Comparison of ENCODE assay signal across 8 cellular contexts in genomic region chr5:111513175-111513520, GRCh38. TPM values are rescaled to one million over a fixed set of nuclear protein-coding genes. Genes with fewer than 3 reads are reported as not detected.
DNase-seq lines count a peak whose midpoint lies in the region; ATAC-seq and TF ChIP-seq lines count a peak whose summit lies in the region.

No MANE protein-coding gene starts in this region.

- H3K4me3 ChIP-seq in HEK293 (ENCODE audit: low read depth, low read length), result peak overlapping the region; percentile 95
- H3K4me3 ChIP-seq in body of pancreas, result peak overlapping the region; percentile 55 to 71
- H3K4me3 ChIP-seq in mesodermal cell (ENCODE audit: extremely low read depth, insufficient read depth, low read length, poor library complexity, severe bottlenecking), result peak overlapping the region; percentile 85

- no peaks in the 10 kb centered on the region for H3K27me3 ChIP-seq in body of pancreas

- H3K36me3 ChIP-seq in HEK293 (ENCODE audit: control insufficient read depth in 2 of 2, insufficient read depth in 1 of 2, low read length in 2 of 2), result no peaks in the 10 kb centered on the region
- no peaks in the 10 kb centered on the region for H3K36me3 ChIP-seq in body of pancreas (replicated peaks in 1 of 2; ENCODE audit: insufficient read depth in 1 of 2, low read depth in 2 of 2)
- peaks cover 5% of the 10 kb centered on the region for H3K36me3 ChIP-seq in mesodermal cell (ENCODE audit: control insufficient read depth, insufficient read depth, low read length)

- ATAC-seq in body of pancreas, result no peak
- ATAC-seq in GM18505 (IDR thresholded peaks at IDR 0.05; ENCODE audit: unreplicated experiment), result no peak
- ATAC-seq in HG02852 (IDR thresholded peaks at IDR 0.05; ENCODE audit: unreplicated experiment), result no peak

- H3K9me3 ChIP-seq in HEK293 (ENCODE audit: control insufficient read depth, insufficient read depth, low read depth, low read length), result no peaks in the 10 kb centered on the region
- no peaks in the 10 kb centered on the region for H3K9me3 ChIP-seq in body of pancreas
- no peaks in the 10 kb centered on the region for H3K9me3 ChIP-seq in mesodermal cell (ENCODE audit: control insufficient read depth, low read length)

- POLR2A ChIA-PET in HEK293 (lab: Yijun Ruan, JAX), result interaction anchor here (1.5 kb wide), 1 partner anchor 647 kb away, joined by 5 read pairs; no protein-coding TSS in a partner anchor

- 23 to 24% methylated on average over 5 of the region's 5 CpGs for WGBS in body of pancreas, 2 donors
- WGBS in mesodermal cell (ENCODE audit: insufficient coverage in 2 of 2), 2 experiments, result 46 to 80% methylated on average over 2 to 4 of the region's 5 CpGs

- TF ChIP-seq CTCF in 22Rv1 (IDR thresholded peaks at IDR 0.05) (no peak), HEK293 (tag by site-specific recombination; IDR thresholded peaks at IDR 0.05) (no peak), body of pancreas (IDR thresholded peaks at IDR 0.05) (no peak), GM13976 (IDR thresholded peaks at IDR 0.05; ENCODE audit: borderline replicate concordance, control extremely low read depth, extremely low read depth, insufficient read depth, missing control alignments) (no peak)

- in situ Hi-C loops in GM13976 (cut with MboI; ENCODE audit: low sequenced_read_pairs, unreplicated experiment), result no loop called here

- intact Hi-C loops in body of pancreas (cut with DNase I), result no loop called here

- DNase-seq in body of pancreas, result no peak
- no peak for DNase-seq in GM13976 (ENCODE audit: low spot score)
- DNase-seq in activated CD8-positive, alpha-beta memory T cell treated with anti-CD3 and anti-CD28 coated beads, Interleukin-2, amount 50 U/mL, for 48 hours, result no peak

- TF ChIP-seq POLR2A in body of pancreas (IDR thresholded peaks at IDR 0.05) (no peak), GM18505 (IDR thresholded peaks at IDR 0.05; ENCODE audit: borderline replicate concordance, extremely low read depth, insufficient read depth, insufficient read length) (no peak)

- H3K27ac ChIP-seq in 22Rv1 (peak overlapping the region; percentile 98), HEK293 (ENCODE audit: extremely low read depth, low read depth, low read length) (peak overlapping the region; percentile 98), body of pancreas (peak overlapping the region in 3 of 4 donors; percentile 81 to 91 (median 87)), mesodermal cell (ENCODE audit: low read depth, low read length, severe bottlenecking) (peak overlapping the region; percentile 93)

- H3K4me1 ChIP-seq in HEK293 (ENCODE audit: control insufficient read depth, insufficient read depth, low read length) (peaks cover 22% of the 10 kb centered on the region), body of pancreas (peaks cover 22% of the 10 kb centered on the region), mesodermal cell (ENCODE audit: control insufficient read depth, insufficient read depth, low read length, poor library complexity, severe bottlenecking) (peaks cover 9% of the 10 kb centered on the region)

- CTCF ChIA-PET in HEK293 (lab: Yijun Ruan, JAX), result interaction anchor here (3.0 kb wide), 1 partner anchor 18 kb away, joined by 13 read pairs; no protein-coding TSS in a partner anchor

TF ChIP-seq in HEK293, 187 proteins besides CTCF, POLR2A, EP300 and RAD21:
- TF ChIP-seq ZNF292 (tag by site-specific recombination; IDR thresholded peaks at IDR 0.05; ENCODE audit: borderline replicate concordance, low read depth) (no peak), BCL11A (tag by site-specific recombination; IDR thresholded peaks at IDR 0.05; ENCODE audit: low read depth) (no peak), ZNF623 (tag by site-specific recombination; IDR thresholded peaks at IDR 0.05) (no peak), RBAK (tag by site-specific recombination; IDR thresholded peaks at IDR 0.05) (no peak)
- TF ChIP-seq, protein P1, sequence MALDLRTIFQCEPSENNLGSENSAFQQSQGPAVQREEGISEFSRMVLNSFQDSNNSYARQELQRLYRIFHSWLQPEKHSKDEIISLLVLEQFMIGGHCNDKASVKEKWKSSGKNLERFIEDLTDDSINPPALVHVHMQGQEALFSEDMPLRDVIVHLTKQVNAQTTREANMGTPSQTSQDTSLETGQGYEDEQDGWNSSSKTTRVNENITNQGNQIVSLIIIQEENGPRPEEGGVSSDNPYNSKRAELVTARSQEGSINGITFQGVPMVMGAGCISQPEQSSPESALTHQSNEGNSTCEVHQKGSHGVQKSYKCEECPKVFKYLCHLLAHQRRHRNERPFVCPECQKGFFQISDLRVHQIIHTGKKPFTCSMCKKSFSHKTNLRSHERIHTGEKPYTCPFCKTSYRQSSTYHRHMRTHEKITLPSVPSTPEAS (tag by site-specific recombination; IDR thresholded peaks at IDR 0.05), result no peak

RNA-seq across cellular contexts. Expression of gene STARD4, which starts 0.8 kb away (rescaled TPM):
- total RNA-seq in body of pancreas, result 10 to 100 TPM in 1 of 2 donors, 1 to 10 TPM in 1; 6.0 to 10.9 TPM
- polyA plus RNA-seq in mesodermal cell (2013, experiment 1 of 2), result 98.5 TPM
- polyA plus RNA-seq in mesodermal cell (2013, experiment 2 of 2), result 92.2 TPM
